15 cellular contexts compared by ENCODE assay signal in the genomic region with DNA sequence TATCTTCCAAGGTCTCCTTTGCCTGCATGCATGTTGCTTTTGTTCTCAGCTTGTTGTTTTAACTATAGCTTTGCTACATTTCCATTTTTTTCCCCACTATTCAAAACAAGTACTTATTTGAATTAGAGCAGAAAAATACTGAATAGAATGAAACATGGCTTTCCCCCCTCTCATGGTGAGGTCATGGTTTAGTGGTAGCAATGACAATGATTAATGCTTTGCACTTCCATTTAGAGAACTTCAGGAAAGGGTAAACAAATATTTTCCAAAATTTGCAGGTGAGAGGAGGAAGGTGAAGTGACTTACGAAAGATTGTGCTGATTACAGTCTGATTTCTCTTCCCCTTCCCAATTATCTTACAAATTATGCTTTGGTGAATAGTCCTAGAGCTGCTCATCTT.
"Had no signal": no experiment of that assay in that cellular context is flagged by ENCODE, and none has a peak within 500 bp of the region (broad histone marks: within the 10 kb centered on the region; RNA-seq: fewer than 3 reads in every experiment).

No MANE protein-coding gene starts in this region.

- DNase-seq: activated CD4-positive, alpha-beta T cell treated with anti-CD3 and anti-CD28 coated beads for 48 hours; activated CD8-positive, alpha-beta T cell treated with anti-CD3 and anti-CD28 coated beads, Interleukin-2, amount 10 ng/mL, durations not matched to agents 7 days and 5 days; activated naive CD4-positive, alpha-beta T cell treated with anti-CD3 and anti-CD28 coated beads, Interleukin-2, amount 10 ng/mL, durations not matched to agents 7 days and 5 days; adrenal gland; central memory CD4-positive, alpha-beta T cell; effector memory CD8-positive, alpha-beta T cell; kidney; left ventricle myocardium superior; mesendoderm; stimulated activated CD4-positive, alpha-beta T cell treated with anti-CD3 and anti-CD28 coated beads, Interleukin-2, amount 100 ng/mL, for 48 hours; stimulated activated naive CD8-positive, alpha-beta T cell treated with anti-CD3 and anti-CD28 coated beads, Interleukin-15, Interleukin-2, amounts not matched to agents 100 U/mL and 50 U/mL, for 24 hours had no signal

- H3K27ac Mint-ChIP-seq: activated CD8-positive, alpha-beta T cell treated with anti-CD3 and anti-CD28 coated beads, Interleukin-2, amount 10 ng/mL, durations not matched to agents 7 days and 5 days; activated naive CD4-positive, alpha-beta T cell treated with anti-CD3 and anti-CD28 coated beads, Interleukin-2, amount 10 ng/mL, durations not matched to agents 7 days and 5 days; effector memory CD8-positive, alpha-beta T cell; type B pancreatic cell had no signal

- H3K27me3 Mint-ChIP-seq: activated naive CD4-positive, alpha-beta T cell treated with anti-CD3 and anti-CD28 coated beads, Interleukin-2, amount 10 ng/mL, durations not matched to agents 7 days and 5 days; activated T-helper 17 cell treated with anti-CD3 and anti-CD28 coated beads, Interleukin-2, amount 50 U/mL, for 72 hours; effector memory CD8-positive, alpha-beta T cell; type B pancreatic cell had no signal

- H3K4me3 Mint-ChIP-seq: activated CD8-positive, alpha-beta T cell treated with anti-CD3 and anti-CD28 coated beads, Interleukin-2, amount 10 ng/mL, durations not matched to agents 7 days and 5 days; activated naive CD4-positive, alpha-beta T cell treated with anti-CD3 and anti-CD28 coated beads, Interleukin-2, amount 10 ng/mL, durations not matched to agents 7 days and 5 days; activated T-helper 17 cell treated with anti-CD3 and anti-CD28 coated beads, Interleukin-2, amount 50 U/mL, for 72 hours; effector memory CD8-positive, alpha-beta T cell; nephron; type B pancreatic cell had no signal

- H3K4me1 Mint-ChIP-seq: activated naive CD4-positive, alpha-beta T cell treated with anti-CD3 and anti-CD28 coated beads, Interleukin-2, amount 10 ng/mL, durations not matched to agents 7 days and 5 days; activated T-helper 17 cell treated with anti-CD3 and anti-CD28 coated beads, Interleukin-2, amount 50 U/mL, for 72 hours had no signal

- ATAC-seq: activated CD8-positive, alpha-beta T cell treated with anti-CD3 and anti-CD28 coated beads, Interleukin-2, amount 10 ng/mL, durations not matched to agents 7 days and 5 days; activated T-helper 17 cell treated with anti-CD3 and anti-CD28 coated beads, Interleukin-2, amount 50 U/mL, for 72 hours; effector memory CD8-positive, alpha-beta T cell; gastroesophageal sphincter; left ventricle myocardium superior; stimulated activated naive CD8-positive, alpha-beta T cell treated with anti-CD3 and anti-CD28 coated beads, Interleukin-15, Interleukin-2, amounts not matched to agents 100 U/mL and 50 U/mL, for 24 hours had no signal

- H3K36me3 Mint-ChIP-seq: type B pancreatic cell had no signal

- H3K9me3 Mint-ChIP-seq: activated naive CD4-positive, alpha-beta T cell treated with anti-CD3 and anti-CD28 coated beads, Interleukin-2, amount 10 ng/mL, durations not matched to agents 7 days and 5 days; activated T-helper 17 cell treated with anti-CD3 and anti-CD28 coated beads, Interleukin-2, amount 50 U/mL, for 72 hours; effector memory CD8-positive, alpha-beta T cell; nephron; type B pancreatic cell had no signal
